11 cellular contexts compared by ENCODE assay signal in the genomic region with DNA sequence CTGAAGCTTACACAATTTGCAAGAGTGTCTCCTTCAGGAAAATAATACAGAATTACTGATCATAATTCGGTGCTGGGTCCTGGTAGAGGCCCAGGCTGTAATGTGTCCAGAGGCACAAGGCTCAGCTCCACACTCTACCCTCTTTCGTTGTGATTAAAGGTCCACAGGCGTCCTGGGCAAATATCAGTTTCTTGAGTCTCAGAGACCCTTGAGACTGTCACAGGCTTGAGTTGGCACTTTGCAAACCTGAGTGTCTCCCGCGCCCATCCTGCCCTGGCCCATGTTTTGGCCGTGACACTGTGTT. TPM values are rescaled to one million over a fixed set of nuclear protein-coding genes. Genes with fewer than 3 reads are reported as not detected.
DNase-seq lines count a peak whose midpoint lies in the region; ATAC-seq and TF ChIP-seq lines count a peak whose summit lies in the region.
"Had no signal": no experiment of that assay in that cellular context is flagged by ENCODE, and none has a peak within 500 bp of the region (broad histone marks: within the 10 kb centered on the region; RNA-seq: fewer than 3 reads in every experiment).

No MANE protein-coding gene starts in this region.

- H3K4me3 ChIP-seq in ACC112 (ENCODE audit: low read depth, low read length), result no peak overlapping the region

- no peak overlapping the region for H2AK5ac ChIP-seq in H9 (ENCODE audit: insufficient read length, low read length)

- H2AFZ ChIP-seq in ACC112 (ENCODE audit: low read length, unreplicated experiment) (no peak overlapping the region), H9 (ENCODE audit: low read length) (no peak overlapping the region)

- DNase-seq in H9 (no peak), chondrocyte (ENCODE audit: low spot score) (no peak), Kasumi-1 (lab: John Stamatoyannopoulos, UW) (no peak)
- peak in 1 of 10 donors; percentile 46 for DNase-seq in naive thymus-derived CD8-positive, alpha-beta T cell
- DNase-seq: foreskin melanocyte; stimulated activated naive CD8-positive, alpha-beta T cell treated with anti-CD3 and anti-CD28 coated beads, Interleukin-15, amount 100 ng/mL, for 72 hours had no signal

- no peak for TF ChIP-seq CTCF in H9 (conservative IDR thresholded peaks at IDR 0.05)
- TF ChIP-seq CTCF in chondrocyte (IDR thresholded peaks at IDR 0.05), result no peak

- no peaks in the 10 kb centered on the region for H3K9me3 ChIP-seq in H9 (ENCODE audit: control insufficient read depth, low read depth, low read length)

- peak overlapping the region; percentile 17 for H3T11ph ChIP-seq in H9 (ENCODE audit: low read length)

- H3K4me2 ChIP-seq in H9 (ENCODE audit: insufficient read depth, insufficient read length, low read length), result no peak overlapping the region

- WGBS in H9 (ENCODE audit: extremely low coverage, insufficient read length, low lambda C conversion rate), result no CpG with 5 or more reads among the region's 6 CpGs

- no peaks in the 10 kb centered on the region for H4K20me1 ChIP-seq in H9 (ENCODE audit: control insufficient read depth, insufficient read depth, insufficient read length)

- no peak overlapping the region for H2BK120ac ChIP-seq in H9 (ENCODE audit: low read depth, low read length, poor library complexity, severe bottlenecking)

- H2BK5ac ChIP-seq in H9 (ENCODE audit: insufficient read length, low read length), result no peak overlapping the region

- H3K4me1 Mint-ChIP-seq in H9 (peaks cover 27 to 34% of the 10 kb centered on the region in 2 experiments), chondrocyte (ENCODE audit: low read depth) (peaks cover 72% of the 10 kb centered on the region)
- peaks cover 12 to 27% (median 16%) of the 10 kb centered on the region in 4 donors for H3K4me1 Mint-ChIP-seq in naive thymus-derived CD8-positive, alpha-beta T cell

- peaks cover 15% of the 10 kb centered on the region for H3K27me3 Mint-ChIP-seq in H9 (ENCODE audit: low read depth)
- H3K27me3 Mint-ChIP-seq in chondrocyte (ENCODE audit: low read depth), result no peaks in the 10 kb centered on the region
- H3K27me3 Mint-ChIP-seq in naive thymus-derived CD8-positive, alpha-beta T cell, result peaks cover 0 to 10% (median 6%) of the 10 kb centered on the region in 5 donors

- no peak overlapping the region for H4K5ac ChIP-seq in H9 (ENCODE audit: insufficient read length, low read depth, low read length)

- H3K27me3 ChIP-seq in ACC112 (ENCODE audit: insufficient read depth, low read length) (no peaks in the 10 kb centered on the region), H9 (ENCODE audit: insufficient read depth, low read length) (no peaks in the 10 kb centered on the region)

- H2BK20ac ChIP-seq in H9 (ENCODE audit: low read depth, low read length, poor library complexity, severe bottlenecking), result no peak overlapping the region

- no peak overlapping the region for H3K4me3 Mint-ChIP-seq in H9
- H3K4me3 Mint-ChIP-seq in chondrocyte (ENCODE audit: unreplicated experiment), result peak overlapping the region; percentile 21
- no peak overlapping the region for H3K4me3 Mint-ChIP-seq in naive thymus-derived CD8-positive, alpha-beta T cell
- H3K4me3 Mint-ChIP-seq: memory B cell; stimulated activated naive CD8-positive, alpha-beta T cell treated with anti-CD3 and anti-CD28 coated beads, Interleukin-15, amount 100 ng/mL, for 72 hours had no signal

- peak overlapping the region; percentile 96 for H3K27ac ChIP-seq in ACC112 (ENCODE audit: low read depth, low read length)
- no peak overlapping the region for H3K27ac ChIP-seq in H9 (ENCODE audit: insufficient read length, low read depth, low read length)

- no peaks in the 10 kb centered on the region for H3K23me2 ChIP-seq in H9 (ENCODE audit: insufficient read length, low read depth, low read length, poor library complexity, severe bottlenecking)

- no peak overlapping the region; the same call in 1 of the 2 replicates for H3K4ac ChIP-seq in H9 (ENCODE audit: low read depth, low read length)

- H3K23ac ChIP-seq in H9 (ENCODE audit: insufficient read length, low read depth, low read length), result no peak overlapping the region

- H3K36me3 Mint-ChIP-seq in H9 (ENCODE audit: insufficient read depth in 1 of 3, low read depth in 3 of 3) (no peaks in the 10 kb centered on the region), chondrocyte (ENCODE audit: low read depth) (no peaks in the 10 kb centered on the region)
- no peaks in the 10 kb centered on the region for H3K36me3 Mint-ChIP-seq in naive thymus-derived CD8-positive, alpha-beta T cell
- H3K36me3 Mint-ChIP-seq: memory B cell had no signal

- H3K9me3 Mint-ChIP-seq in H9 (no peaks in the 10 kb centered on the region; a peak in 1 of 5 replicates), chondrocyte (ENCODE audit: low read depth) (no peaks in the 10 kb centered on the region)
- no peaks in the 10 kb centered on the region for H3K9me3 Mint-ChIP-seq in naive thymus-derived CD8-positive, alpha-beta T cell
- H3K9me3 Mint-ChIP-seq: memory B cell; stimulated activated naive CD8-positive, alpha-beta T cell treated with anti-CD3 and anti-CD28 coated beads, Interleukin-15, amount 100 ng/mL, for 72 hours had no signal

- POLR2A ChIA-PET in naive thymus-derived CD8-positive, alpha-beta T cell (lab: Charles Lee), result no interaction called here

- no peaks in the 10 kb centered on the region for H3K79me1 ChIP-seq in H9 (ENCODE audit: insufficient read depth, low read depth, low read length, poor library complexity, severe bottlenecking)

- H3K79me2 ChIP-seq in ACC112 (ENCODE audit: control insufficient read depth, insufficient read depth, low read length, unreplicated experiment) (no peaks in the 10 kb centered on the region), H9 (ENCODE audit: insufficient read depth, low read length) (no peaks in the 10 kb centered on the region)

- H3K14ac ChIP-seq in H9 (ENCODE audit: insufficient read depth, low read length), result peak overlapping the region; percentile 52; the same call in 1 of the 2 replicates

- H3K36me3 ChIP-seq in ACC112 (ENCODE audit: insufficient read depth, low read length), result no peaks in the 10 kb centered on the region

- H4K8ac ChIP-seq in H9 (replicated peaks; ENCODE audit: insufficient read length, low read depth, low read length), result no peak overlapping the region

- peak overlapping the region; percentile 11 for H4K91ac ChIP-seq in H9 (ENCODE audit: insufficient read length, low read depth, low read length)

- no peak overlapping the region for H2BK12ac ChIP-seq in H9 (ENCODE audit: insufficient read length, low read depth, low read length)

- no peak overlapping the region for H3K56ac ChIP-seq in H9 (ENCODE audit: insufficient read length, low read depth, low read length)

- no peak overlapping the region for H3K9ac ChIP-seq in H9 (ENCODE audit: extremely low read depth, insufficient read length, low read length)

- no peak for ATAC-seq in naive thymus-derived CD8-positive, alpha-beta T cell
- ATAC-seq in HG02623 (IDR thresholded peaks at IDR 0.05; ENCODE audit: unreplicated experiment) (no peak), GM21619 (IDR thresholded peaks at IDR 0.05; ENCODE audit: unreplicated experiment) (no peak), HG02588 (IDR thresholded peaks at IDR 0.05; ENCODE audit: unreplicated experiment) (no peak)
- ATAC-seq: stimulated activated naive CD8-positive, alpha-beta T cell treated with anti-CD3 and anti-CD28 coated beads, Interleukin-15, amount 100 ng/mL, for 72 hours had no signal

- H3K4me1 ChIP-seq in ACC112 (ENCODE audit: control insufficient read depth, insufficient read depth, low read length, unreplicated experiment) (peaks cover 43% of the 10 kb centered on the region), H9 (ENCODE audit: insufficient read depth, low read length) (peaks cover 2% of the 10 kb centered on the region; the same call in 1 of the 2 replicates)

- H3K18ac ChIP-seq in H9 (ENCODE audit: insufficient read length, low read depth, low read length), result peak overlapping the region; percentile 36

- H3K27ac Mint-ChIP-seq in H9 (peak overlapping the region in 2 of 3 experiments; percentile 12 to 97; a peak in 3 of 7 replicates), chondrocyte (ENCODE audit: unreplicated experiment) (peak overlapping the region; percentile 99)
- peak overlapping the region in 8 of 10 donors; percentile 74 to 96 (median 88) for H3K27ac Mint-ChIP-seq in naive thymus-derived CD8-positive, alpha-beta T cell
- H3K27ac Mint-ChIP-seq: memory B cell had no signal

- no peak overlapping the region for H2BK15ac ChIP-seq in H9 (ENCODE audit: low read depth, low read length)

RNA-seq across cellular contexts. Expression of a gene that starts 46.9 kb away (rescaled TPM):
- total RNA-seq in H9 (2021), result 27.7 and 29.4 TPM in 2 replicates
- 61.2 to 99.9 TPM (median 70.1 TPM) in 3 replicates for total RNA-seq in chondrocyte
- 10 to 100 TPM; 30.9 to 32.5 TPM for total RNA-seq in naive thymus-derived CD8-positive, alpha-beta T cell
- 1 to 10 TPM; 2.3 to 4.9 (median 4.8) TPM for polyA plus RNA-seq in naive thymus-derived CD8-positive, alpha-beta T cell
